In the genomic region with DNA sequence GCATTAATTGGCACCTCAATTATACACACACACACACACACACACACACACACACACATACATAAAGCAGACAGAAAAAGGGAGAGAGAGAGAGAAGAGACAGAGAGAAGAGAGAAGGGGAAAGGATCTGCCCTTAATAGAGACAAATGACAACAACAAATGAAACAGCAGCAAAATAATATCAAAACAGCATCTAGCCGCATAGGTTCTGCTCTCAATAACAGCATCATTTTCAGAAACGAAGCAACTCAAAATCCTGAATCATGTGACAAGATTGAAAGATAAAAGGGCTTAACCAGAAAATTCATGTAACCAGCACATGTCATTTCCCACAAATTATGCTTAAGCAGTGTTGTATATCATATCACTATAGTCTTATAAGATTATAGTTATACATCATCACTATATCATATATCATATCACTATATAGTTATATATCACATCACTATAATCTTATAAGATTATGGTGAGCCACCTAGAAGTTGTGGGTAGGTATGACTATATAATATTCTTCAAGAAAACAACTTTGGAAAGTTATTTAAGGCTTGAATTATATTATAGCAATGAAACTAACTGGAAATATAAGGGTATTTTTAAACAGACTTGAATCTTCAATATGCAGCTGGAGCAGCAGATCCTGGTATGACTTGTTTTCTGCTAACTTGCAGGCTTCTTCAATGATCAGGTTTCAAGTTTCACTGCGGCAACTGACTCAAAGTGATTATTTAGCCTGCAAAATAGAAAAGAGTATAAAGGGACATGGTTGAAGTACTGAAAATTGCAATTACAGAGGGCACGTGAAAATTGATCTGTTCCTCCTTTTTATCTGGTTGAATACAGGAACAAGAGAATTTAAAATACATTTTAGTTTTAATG, we compare ENCODE assay signal across 11 cellular contexts. TPM values are rescaled to one million over a fixed set of nuclear protein-coding genes. Genes with fewer than 3 reads are reported as not detected.
DNase-seq lines count a peak whose midpoint lies in the region; ATAC-seq, FAIRE-seq and TF ChIP-seq lines count a peak whose summit lies in the region.
"Had no signal": no experiment of that assay in that cellular context is flagged by ENCODE, and none has a peak within 500 bp of the region (broad histone marks: within the 10 kb centered on the region; RNA-seq: fewer than 3 reads in every experiment).

No MANE protein-coding gene starts in this region.

- RAD21 ChIA-PET in GM12878 (lab: Charles Lee; ENCODE audit: unreplicated experiment) = interaction anchor here (1.6 to 1.9 kb wide), 2 partner anchors 17 to 293 kb away, joined by 3 to 6 read pairs; no protein-coding TSS in a partner anchor

- peak; percentile 79 for FAIRE-seq in GM12878 (lab: Jason Lieb, UNC)

- H3K4me1 Mint-ChIP-seq in activated naive CD4-positive, alpha-beta T cell treated with anti-CD3 and anti-CD28 coated beads, Interleukin-2, amount 10 ng/mL, durations not matched to agents 7 days and 5 days = peaks cover 51% of the 10 kb centered on the region
- peaks cover 47% of the 10 kb centered on the region for H3K4me1 Mint-ChIP-seq in stimulated activated effector memory CD8-positive, alpha-beta T cell treated with anti-CD3 and anti-CD28 coated beads, Interleukin-12 subunit alpha, Interleukin-12 subunit beta, amount 100 ng/mL, for 72 hours

- H3K36me3 ChIP-seq in GM12878 (ENCODE audit: control insufficient read depth in 2 of 2, insufficient read depth in 2 of 2, low read length in 1 of 2) (no peaks in the 10 kb centered on the region), brain microvascular endothelial cell (replicated peaks) (no peaks in the 10 kb centered on the region)

- CTCF ChIA-PET in activated naive CD4-positive, alpha-beta T cell treated with anti-CD3 and anti-CD28 coated beads, Interleukin-2, amount 10 ng/mL, durations not matched to agents 7 days and 5 days (lab: Charles Lee) = interaction anchor here (1.0 kb wide), 4 partner anchors 66 to 296 kb away, joined by 3 to 5 read pairs (median 3); no protein-coding TSS in a partner anchor
- CTCF ChIA-PET in GM12878 (lab: Yijun Ruan, JAX) = interaction anchor here (1.6 to 2.4 kb wide), 3 partner anchors 14 to 295 kb away, joined by 5 to 7 read pairs (median 6); no protein-coding TSS in a partner anchor

- H3K27ac ChIP-seq in GM12878 (ENCODE audit: control insufficient read depth, insufficient read depth) (no peak overlapping the region), brain microvascular endothelial cell (no peak overlapping the region)
- H3K27ac ChIP-seq: C4-2B had no signal

- H3K4me3 ChIP-seq in GM12878 = no peak overlapping the region
- no peak overlapping the region for H3K4me3 ChIP-seq in brain microvascular endothelial cell (ENCODE audit: low read depth, low read length)

- no peak overlapping the region for H2AFZ ChIP-seq in GM12878 (ENCODE audit: control insufficient read depth, low read depth, low read length)

- in situ Hi-C loops in GM12878 (cut with MboI) (no loop called here), brain microvascular endothelial cell (cut with HindIII; ENCODE audit: low pct_ligation_motif_present, low sequenced_read_pairs) (loop anchor here (25.0 kb wide), 1 partner anchor 277 kb away; no protein-coding TSS in a partner anchor)

- no peaks in the 10 kb centered on the region for H4K20me1 ChIP-seq in GM12878 (ENCODE audit: control insufficient read depth, insufficient read depth)

- no peaks in the 10 kb centered on the region for H3K27me3 Mint-ChIP-seq in activated naive CD4-positive, alpha-beta T cell treated with anti-CD3 and anti-CD28 coated beads, Interleukin-2, amount 10 ng/mL, durations not matched to agents 7 days and 5 days

- no TSS peak for BruUV-seq in GM12878 (replicated peaks; lab: Mats Ljungman, UMichigan)

- peak; percentile 55 for ATAC-seq in GM12878
- peak; percentile 76 for ATAC-seq in stimulated activated effector memory CD8-positive, alpha-beta T cell treated with anti-CD3 and anti-CD28 coated beads, Interleukin-12 subunit alpha, Interleukin-12 subunit beta, amount 100 ng/mL, for 72 hours
- ATAC-seq: HCT116 had no signal

- peaks cover 20% of the 10 kb centered on the region for H3K9me3 Mint-ChIP-seq in activated naive CD4-positive, alpha-beta T cell treated with anti-CD3 and anti-CD28 coated beads, Interleukin-2, amount 10 ng/mL, durations not matched to agents 7 days and 5 days
- peaks cover 6% of the 10 kb centered on the region for H3K9me3 Mint-ChIP-seq in stimulated activated effector memory CD8-positive, alpha-beta T cell treated with anti-CD3 and anti-CD28 coated beads, Interleukin-12 subunit alpha, Interleukin-12 subunit beta, amount 100 ng/mL, for 72 hours

- H3K9ac ChIP-seq in GM12878 (ENCODE audit: control insufficient read depth, insufficient read depth, low read length) = no peak overlapping the region

- TF ChIP-seq CTCF in GM12878 (IDR thresholded peaks at IDR 0.05 in 2 of 3, conservative IDR thresholded peaks at IDR 0.05 in 1 of 3; ENCODE audit: control insufficient read depth in 2 of 3, extremely low read depth in 1 of 3, insufficient read depth in 1 of 3, low read depth in 3 of 3, low read length in 3 of 3) (no peak), brain microvascular endothelial cell (IDR thresholded peaks at IDR 0.05; ENCODE audit: low read depth, low read length, missing control alignments) (no peak)

- intact Hi-C loops in GM12878 (cut with micrococcal nuclease; ENCODE audit: unreplicated experiment) = no loop called here

- POLR2A ChIA-PET in GM12878 (lab: Charles Lee) = no interaction called here

- H3K9me3 ChIP-seq in GM12878 (replicated peaks; ENCODE audit: control insufficient read depth, insufficient read depth, low read length) = peaks cover 5% of the 10 kb centered on the region; the same call in 2 of the 3 replicates

- no peak for DNase-seq in activated naive CD4-positive, alpha-beta T cell treated with anti-CD3 and anti-CD28 coated beads, Interleukin-2, amount 10 ng/mL, durations not matched to agents 7 days and 5 days
- DNase-seq in activated naive CD4-positive, alpha-beta T cell (lab: John Stamatoyannopoulos, UW) = no peak
- DNase-seq in NCI-H2227 treated with DMSO at 0.1 percent for 48 hours (lab: John Stamatoyannopoulos, UW) (peak; percentile 62), GM12878 (ENCODE audit: low read depth, low spot score) (no peak), pons (ENCODE audit: low spot score) (no peak), brain microvascular endothelial cell (no peak), superior temporal gyrus (ENCODE audit: extremely low spot score) (no peak)
- DNase-seq in stimulated activated effector memory CD8-positive, alpha-beta T cell treated with anti-CD3 and anti-CD28 coated beads, Interleukin-12 subunit alpha, Interleukin-12 subunit beta, amount 100 ng/mL, for 72 hours (ENCODE audit: low spot score in 2 of 2) = no peak
- DNase-seq: activated gamma-delta T cell treated with Interleukin-2 at 50 U/mL for 16 hours had no signal

- H3K79me2 ChIP-seq in GM12878 (ENCODE audit: control insufficient read depth, insufficient read depth, low read length) = no peaks in the 10 kb centered on the region

- 35% methylated on average over 4 of the region's 4 CpGs for WGBS in GM12878 (ENCODE audit: insufficient coverage, insufficient replicate concordance, low lambda C conversion rate, missing lambda C conversion rate)

- H3K27me3 ChIP-seq in GM12878 (replicated peaks in 1 of 2; ENCODE audit: control insufficient read depth in 2 of 2, insufficient read depth in 2 of 2, low read length in 1 of 2) (no peaks in the 10 kb centered on the region), brain microvascular endothelial cell (replicated peaks) (no peaks in the 10 kb centered on the region)

- peak overlapping the region; percentile 90 for H3K27ac Mint-ChIP-seq in activated naive CD4-positive, alpha-beta T cell treated with anti-CD3 and anti-CD28 coated beads, Interleukin-2, amount 10 ng/mL, durations not matched to agents 7 days and 5 days
- H3K27ac Mint-ChIP-seq in stimulated activated effector memory CD8-positive, alpha-beta T cell treated with anti-CD3 and anti-CD28 coated beads, Interleukin-12 subunit alpha, Interleukin-12 subunit beta, amount 100 ng/mL, for 72 hours = peak overlapping the region; percentile 91

- H3K36me3 Mint-ChIP-seq in activated naive CD4-positive, alpha-beta T cell treated with anti-CD3 and anti-CD28 coated beads, Interleukin-2, amount 10 ng/mL, durations not matched to agents 7 days and 5 days = peaks cover 10% of the 10 kb centered on the region
- H3K36me3 Mint-ChIP-seq in stimulated activated effector memory CD8-positive, alpha-beta T cell treated with anti-CD3 and anti-CD28 coated beads, Interleukin-12 subunit alpha, Interleukin-12 subunit beta, amount 100 ng/mL, for 72 hours = peaks cover 5% of the 10 kb centered on the region

- SMC1A ChIA-PET in GM12878 (lab: Charles Lee; ENCODE audit: uncharacterized antibody, unreplicated experiment) = interaction anchor here (0.7 to 1.9 kb wide), 4 partner anchors 11 to 91 kb away, joined by 3 to 9 read pairs (median 3); no protein-coding TSS in a partner anchor

- peaks cover 10% of the 10 kb centered on the region for H3K4me1 ChIP-seq in GM12878 (ENCODE audit: control insufficient read depth, insufficient read depth, low read length)

- no peak for TF ChIP-seq RAD21 in GM12878 (IDR thresholded peaks at IDR 0.05; ENCODE audit: insufficient read depth, low read depth, low read length)

- peak overlapping the region; percentile 19; the same call in 1 of the 2 replicates for H3K4me2 ChIP-seq in GM12878 (ENCODE audit: control insufficient read depth, insufficient read depth)

- H3K4me3 Mint-ChIP-seq in activated naive CD4-positive, alpha-beta T cell treated with anti-CD3 and anti-CD28 coated beads, Interleukin-2, amount 10 ng/mL, durations not matched to agents 7 days and 5 days = peak overlapping the region; percentile 14
- peak overlapping the region; percentile 40 for H3K4me3 Mint-ChIP-seq in stimulated activated effector memory CD8-positive, alpha-beta T cell treated with anti-CD3 and anti-CD28 coated beads, Interleukin-12 subunit alpha, Interleukin-12 subunit beta, amount 100 ng/mL, for 72 hours

- TF ChIP-seq EP300 in GM12878 (IDR thresholded peaks at IDR 0.05; ENCODE audit: borderline replicate concordance in 1 of 2, control insufficient read depth in 1 of 2, low read depth in 2 of 2, low read length in 2 of 2) = no peak

- TF ChIP-seq POLR2A in GM12878 (IDR thresholded peaks at IDR 0.05; ENCODE audit: low read depth, low read length) = no peak

RNA-seq across cellular contexts. Expression of a gene that starts 16.1 kb away (rescaled TPM):
- total RNA-seq in GM12878 (2013; cell fraction: nucleolus; rRNA removed) = 33.2 and 34.1 TPM in 2 replicates
- total RNA-seq in GM12878 (2014; rRNA removed) (11.7 and 14.8 TPM in 2 replicates), GM12878 (2014; rRNA removed; fragmentation: Illumina TruSeq; extraction: Trizol) (15.3 and 15.9 TPM in 2 replicates), GM12878 (2021) (9.5 and 9.7 TPM in 2 replicates)
- 4.0 TPM for polyA plus RNA-seq in GM12878 (2011; ENCODE audit: low read depth)
- polyA plus RNA-seq in GM12878 (2011; rRNA removed) (16.2 and 25.4 TPM in 2 replicates), GM12878 (2014; fragmentation: Illumina TruSeq; extraction: Trizol) (12.7 and 17.6 TPM in 2 replicates), GM12878 (2014; fragmentation: Nextera tagmentation; extraction: Ambion mirVana) (1 to 10 TPM; 3.3 to 7.0 TPM), GM12878 (2014; rRNA removed) (7.2 and 9.1 TPM in 2 replicates), GM12878 (2016; fragmentation: Nextera tagmentation; extraction: Ambion mirVana) (1 to 10 TPM; 1.6 to 6.4 TPM)
- polyA plus RNA-seq in GM12878 (2011; cell fraction: cytosol; rRNA removed) = 4.7 and 5.6 TPM in 2 replicates
- 9.1 and 11.8 TPM in 2 replicates for polyA plus RNA-seq in GM12878 (2011; cell fraction: nucleus; rRNA removed)
- polyA plus RNA-seq in GM12878 (2012) = 7.7 and 9.7 TPM in 2 replicates
- polyA minus RNA-seq in GM12878 (2011; rRNA and poly(A)+ RNA removed) = 13.4 and 19.7 TPM in 2 replicates
- 5.3 and 7.1 TPM in 2 replicates for polyA minus RNA-seq in GM12878 (2011; cell fraction: cytosol; rRNA and poly(A)+ RNA removed)
- polyA minus RNA-seq in GM12878 (2011; cell fraction: nucleus; rRNA and poly(A)+ RNA removed) = 9.6 and 13.0 TPM in 2 replicates
